11 cellular contexts compared by ENCODE assay signal in genomic region chr22:25970348-25970995, GRCh38.
DNase-seq lines count a peak whose midpoint lies in the region; TF ChIP-seq lines count a peak whose summit lies in the region.
"Had no signal": no experiment of that assay in that cellular context is flagged by ENCODE, and none has a peak within 500 bp of the region (broad histone marks: within the 10 kb centered on the region; RNA-seq: fewer than 3 reads in every experiment).

No MANE protein-coding gene starts in this region.

- H3K27me3 ChIP-seq in SJCRH30: no peaks in the 10 kb centered on the region
- no peaks in the 10 kb centered on the region for H3K27me3 ChIP-seq in mesendoderm (ENCODE audit: insufficient read depth, low read length, poor library complexity)
- H3K27me3 ChIP-seq in PC-9 (ENCODE audit: insufficient read depth, low read depth): peaks cover 46% of the 10 kb centered on the region
- H3K27me3 ChIP-seq: right lobe of liver had no signal

- POLR2A ChIA-PET in PC-9 (lab: Charles Lee; ENCODE audit: unreplicated experiment): no interaction called here

- no TSS peak for BruUV-seq in PC-9 (replicated peaks; lab: Mats Ljungman, UMichigan)

- no peaks in the 10 kb centered on the region for H3K79me2 ChIP-seq in mesendoderm (ENCODE audit: control insufficient read depth, insufficient read depth, low read length)
- H3K79me2 ChIP-seq in PC-9 (ENCODE audit: low read depth): no peaks in the 10 kb centered on the region

- H3K23ac ChIP-seq in mesendoderm (ENCODE audit: low read length): peak overlapping the region; percentile 37

- H2AFZ ChIP-seq in PC-9: no peak overlapping the region

- no peaks in the 10 kb centered on the region for H4K20me1 ChIP-seq in PC-9 (ENCODE audit: insufficient read depth)

- H3K4me1 ChIP-seq in SJCRH30: peaks cover 13% of the 10 kb centered on the region; the same call in 1 of the 2 replicates
- H3K4me1 ChIP-seq in mesendoderm (ENCODE audit: control insufficient read depth, low read depth, low read length): peaks cover 19% of the 10 kb centered on the region
- no peaks in the 10 kb centered on the region for H3K4me1 ChIP-seq in PC-9 (replicated peaks; ENCODE audit: insufficient read depth)
- H3K4me1 ChIP-seq: right lobe of liver had no signal

- DNase-seq in DMS153 (lab: John Stamatoyannopoulos, UW) (peak; percentile 45), NCI-H146 treated with DMSO at 0.1 percent for 48 hours (lab: John Stamatoyannopoulos, UW; ENCODE audit: unreplicated experiment) (peak; percentile 44), SJCRH30 (peak; percentile 14 to 42), mesendoderm (peak; percentile 93), NCI-H524 treated with DMSO at 0.1 percent for 48 hours (lab: John Stamatoyannopoulos, UW) (no peak), SK-N-DZ (ENCODE audit: low spot score) (no peak), PC-9 (no peak)
- no peak for DNase-seq in activated naive CD4-positive, alpha-beta T cell treated with Interleukin-2 at 50 U/mL for 16 hours
- DNase-seq: activated T-cell treated with anti-CD3 and anti-CD28 coated beads for 4 hours, right lobe of liver had no signal

- peak overlapping the region; percentile 45 for H3K18ac ChIP-seq in mesendoderm (ENCODE audit: low read length)

- H3K4me3 ChIP-seq in SJCRH30: no peak overlapping the region
- H3K4me3 ChIP-seq in mesendoderm (ENCODE audit: low read length): no peak overlapping the region
- H3K4me3 ChIP-seq in PC-9: no peak overlapping the region
- H3K4me3 ChIP-seq: right lobe of liver had no signal

- H4K5ac ChIP-seq in mesendoderm (ENCODE audit: low read length): no peak overlapping the region

- H3K9me3 ChIP-seq in SJCRH30 (replicated peaks): no peaks in the 10 kb centered on the region
- H3K9me3 ChIP-seq in PC-9 (ENCODE audit: insufficient read depth, low read depth): no peaks in the 10 kb centered on the region
- H3K9me3 ChIP-seq: right lobe of liver had no signal

- H2BK5ac ChIP-seq in mesendoderm (ENCODE audit: low read length): peak overlapping the region; percentile 52

- H3K79me1 ChIP-seq in mesendoderm (ENCODE audit: low read length): no peaks in the 10 kb centered on the region

- H2BK15ac ChIP-seq in mesendoderm (replicated peaks; ENCODE audit: low read depth): no peak overlapping the region

- H3F3A ChIP-seq in PC-9 (ENCODE audit: insufficient read depth, low read depth): no peaks in the 10 kb centered on the region

- no peaks in the 10 kb centered on the region for H3K9me2 ChIP-seq in PC-9 (ENCODE audit: insufficient read depth)

- H3K36me3 ChIP-seq in SJCRH30 (peaks cover 35% of the 10 kb centered on the region), mesendoderm (ENCODE audit: control insufficient read depth, insufficient read depth, low read length) (no peaks in the 10 kb centered on the region), PC-9 (ENCODE audit: low read depth) (no peaks in the 10 kb centered on the region)
- H3K36me3 ChIP-seq: right lobe of liver had no signal

- TF ChIP-seq CTCF in PC-9 (conservative IDR thresholded peaks at IDR 0.05): no peak

- H2AK5ac ChIP-seq in mesendoderm (ENCODE audit: low read length): peak overlapping the region; percentile 23

- H3K9ac ChIP-seq in mesendoderm (ENCODE audit: low read length): peak overlapping the region; percentile 35

- CTCF ChIA-PET in PC-9 (lab: Charles Lee): no interaction called here

- no peak overlapping the region for H2BK120ac ChIP-seq in mesendoderm (ENCODE audit: low read depth, low read length)

- no peak overlapping the region for H3K4me2 ChIP-seq in mesendoderm (ENCODE audit: low read length)
- no peak overlapping the region for H3K4me2 ChIP-seq in PC-9

- intact Hi-C loops in PC-9 (cut with micrococcal nuclease; ENCODE audit: unreplicated experiment): no loop called here

- H3K27ac ChIP-seq in SJCRH30 (no peak overlapping the region), mesendoderm (ENCODE audit: low read depth, low read length) (peak overlapping the region; percentile 71), PC-9 (no peak overlapping the region)
- H3K27ac ChIP-seq: C4-2B, right lobe of liver had no signal

- no peak overlapping the region for H4K8ac ChIP-seq in mesendoderm (ENCODE audit: low read depth, low read length)

- no CpG with 5 or more reads among the region's 8 CpGs for WGBS in mesendoderm (ENCODE audit: extremely low coverage, insufficient coverage, low lambda C conversion rate)

- H3K4ac ChIP-seq in mesendoderm (ENCODE audit: low read depth, low read length): no peak overlapping the region

- peak overlapping the region; percentile 84 for H3K56ac ChIP-seq in mesendoderm (ENCODE audit: low read length)

Comparison
In these comparisons a context has a peak if more than half of its experiments do, and no peak if none do; other contexts are left out.
1. DNase-seq: peak in DMS153 (single experiment), NCI-H146 treated with DMSO at 0.1 percent for 48 hours (single experiment), SJCRH30 (2 of 2) and mesendoderm (single experiment); none in NCI-H524 treated with DMSO at 0.1 percent for 48 hours (single experiment), activated naive CD4-positive, alpha-beta T cell treated with Interleukin-2 at 50 U/mL for 16 hours (single experiment), SK-N-DZ (single experiment) and PC-9 (0 of 2).